Comparison of ENCODE assay signal across 1 cellular context in the genomic region with DNA sequence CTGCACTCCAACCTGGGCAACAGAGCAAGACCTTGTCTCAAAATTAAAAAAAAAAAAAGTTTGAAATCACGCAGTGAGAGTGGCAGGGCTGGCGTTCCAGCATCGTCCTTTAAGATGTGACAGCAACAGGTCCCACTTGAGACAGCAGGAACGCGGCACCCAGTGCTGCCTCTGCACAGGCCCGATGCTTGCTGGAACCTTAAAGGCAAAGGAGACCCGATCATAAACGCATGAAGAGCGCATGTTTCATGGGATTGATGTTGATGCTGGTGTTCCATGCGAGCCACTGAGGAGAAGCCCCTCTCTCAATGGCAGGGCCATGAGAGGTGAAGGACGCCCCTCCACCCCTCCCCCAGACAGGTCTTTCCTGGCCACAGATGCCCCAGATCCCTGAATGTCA.
TF ChIP-seq lines count a peak whose summit lies in the region.

No MANE protein-coding gene starts in this region.

TF ChIP-seq in SK-N-SH treated with all-trans-retinoic acid at 6 μM for 48 hours, 23 proteins besides CTCF, POLR2A, EP300 and RAD21 (continued from another document):
- TF ChIP-seq PATZ1 (CRISPR knock-in tag; IDR thresholded peaks at IDR 0.05; ENCODE audit: borderline replicate concordance): no peak
- TF ChIP-seq OSR1 (CRISPR knock-in tag; IDR thresholded peaks at IDR 0.05): no peak
